Comparison of ENCODE assay signal across 8 cellular contexts in the genomic region with DNA sequence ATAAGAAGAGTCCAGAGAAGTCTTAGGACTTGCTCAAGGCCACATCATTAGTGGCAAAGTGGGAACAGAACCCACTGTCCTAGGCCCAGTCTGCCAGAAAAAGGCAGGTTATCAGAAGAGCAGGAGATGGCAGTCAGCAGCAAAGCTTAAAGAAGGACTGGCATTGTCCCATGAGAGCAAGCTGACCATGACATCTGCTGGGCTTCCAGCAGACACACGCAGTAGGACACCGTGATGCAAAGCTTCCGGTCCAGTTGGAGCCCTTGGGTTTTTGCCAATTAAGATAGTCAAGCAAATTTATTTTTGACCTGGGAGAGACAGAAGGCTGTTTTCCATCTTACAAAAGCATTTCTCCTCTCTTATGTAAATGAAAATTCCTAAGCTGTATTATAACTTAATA.
DNase-seq lines count a peak whose midpoint lies in the region; ATAC-seq and TF ChIP-seq lines count a peak whose summit lies in the region.

No MANE protein-coding gene starts in this region.

- H3K27ac ChIP-seq in RWPE1 = peak overlapping the region; percentile 79

- CTCF ChIA-PET in RWPE1 (lab: Yijun Ruan, JAX) = no interaction called here

- no peak for ATAC-seq in GM18867 (IDR thresholded peaks at IDR 0.05; ENCODE audit: unreplicated experiment)
- no peak for ATAC-seq in HG03139 (IDR thresholded peaks at IDR 0.05; ENCODE audit: unreplicated experiment)

- POLR2A ChIA-PET in RWPE1 (lab: Yijun Ruan, JAX; ENCODE audit: low non-redundant PET) = interaction anchor here (0.6 kb wide), 1 partner anchor 99 kb away, joined by 3 read pairs; no protein-coding TSS in a partner anchor

- H3K4me3 ChIP-seq in fibroblast of mammary gland (ENCODE audit: control insufficient read depth, low read depth, low read length) = no peak overlapping the region

- no peak for TF ChIP-seq CTCF in RWPE1 (conservative IDR thresholded peaks at IDR 0.05; ENCODE audit: low read depth)
- TF ChIP-seq CTCF in fibroblast of mammary gland (conservative IDR thresholded peaks at IDR 0.05; ENCODE audit: control insufficient read depth, insufficient read depth, low read depth, low read length) = no peak

- DNase-seq in ELR (ENCODE audit: low read depth) (peak; percentile 82), RWPE1 (ENCODE audit: low spot score) (no peak), fibroblast of mammary gland (ENCODE audit: low read depth) (peak; percentile 75), pons (ENCODE audit: low spot score) (peak; percentile 92), islet precursor cell (no peak), putamen (ENCODE audit: low spot score) (no peak)

Comparison
In these comparisons a context has a peak if more than half of its experiments do, and no peak if none do; other contexts are left out.
1. DNase-seq: peak in ELR (single experiment), fibroblast of mammary gland (single experiment) and pons (single experiment); none in RWPE1 (single experiment), islet precursor cell (single experiment) and putamen (single experiment).